In genomic region chr15:39691229-39691628, GRCh38 we compare ENCODE assay signal across 23 cellular contexts.
DNase-seq lines count a peak whose midpoint lies in the region; ATAC-seq and TF ChIP-seq lines count a peak whose summit lies in the region.
"Had no signal": no experiment of that assay in that cellular context is flagged by ENCODE, and none has a peak within 500 bp of the region (broad histone marks: within the 10 kb centered on the region; RNA-seq: fewer than 3 reads in every experiment).

No MANE protein-coding gene starts in this region.

- H3K4me2 ChIP-seq in mesendoderm (ENCODE audit: low read length): no peak overlapping the region

- no peak overlapping the region for H2BK120ac ChIP-seq in mesendoderm (ENCODE audit: low read depth, low read length)

- H3K18ac ChIP-seq in mesendoderm (ENCODE audit: low read length): no peak overlapping the region

- no peak overlapping the region for H3K4ac ChIP-seq in mesendoderm (ENCODE audit: low read depth, low read length)

- no peak overlapping the region for H2BK15ac ChIP-seq in mesendoderm (replicated peaks; ENCODE audit: low read depth)

- no peak for TF ChIP-seq CTCF in brain (conservative IDR thresholded peaks at IDR 0.05)

- H3K4me3 Mint-ChIP-seq in brain: peak overlapping the region in 3 of 5 experiments; percentile 4 to 45 (median 32)
- H3K4me3 Mint-ChIP-seq: activated T-cell treated with anti-CD3 and anti-CD28 coated beads, Interleukin-2, amount 50 U/mL, for 72 hours; CD14-positive monocyte; stimulated activated naive CD8-positive, alpha-beta T cell treated with anti-CD3 and anti-CD28 coated beads, Interleukin-15, Interleukin-2, amounts not matched to agents 100 ng/mL and 50 ng/mL, for 24 hours; WTC11 had no signal

- no peaks in the 10 kb centered on the region for H3K27me3 ChIP-seq in mesendoderm (ENCODE audit: insufficient read depth, low read length, poor library complexity)
- H3K27me3 ChIP-seq: Peyer's patch, thyroid gland had no signal

- ATAC-seq in HG02852 (IDR thresholded peaks at IDR 0.05; ENCODE audit: unreplicated experiment): no peak
- ATAC-seq: activated T-cell treated with anti-CD3 and anti-CD28 coated beads, Interleukin-2, amount 50 U/mL, for 72 hours; WTC11 had no signal

- no peaks in the 10 kb centered on the region for H3K9me3 Mint-ChIP-seq in brain
- H3K9me3 Mint-ChIP-seq: activated T-cell treated with anti-CD3 and anti-CD28 coated beads, Interleukin-2, amount 50 U/mL, for 72 hours; CD14-positive monocyte; stimulated activated naive CD8-positive, alpha-beta T cell treated with anti-CD3 and anti-CD28 coated beads, Interleukin-15, Interleukin-2, amounts not matched to agents 100 ng/mL and 50 ng/mL, for 24 hours; WTC11 had no signal

- no peaks in the 10 kb centered on the region for H3K36me3 Mint-ChIP-seq in brain
- H3K36me3 Mint-ChIP-seq: CD14-positive monocyte, WTC11 had no signal

- H3K4me1 Mint-ChIP-seq in brain: peaks cover 51% of the 10 kb centered on the region
- H3K4me1 Mint-ChIP-seq: CD14-positive monocyte had no signal

- H4K8ac ChIP-seq in mesendoderm (ENCODE audit: low read depth, low read length): no peak overlapping the region

- DNase-seq in EH (ENCODE audit: low read depth) (peak; percentile 28), mesendoderm (no peak), pons (ENCODE audit: low spot score) (peak; percentile 22), NCI-H1105 (lab: John Stamatoyannopoulos, UW) (no peak), SW 1271 (lab: John Stamatoyannopoulos, UW) (no peak)
- DNase-seq: ACHN; activated CD4-positive, alpha-beta T cell treated with anti-CD3 and anti-CD28 coated beads, Interleukin-2, amount 50 U/mL, for 1 hour; activated naive CD4-positive, alpha-beta T cell treated with Interleukin-2 at 50 U/mL for 16 hours; activated T-cell treated with anti-CD3 and anti-CD28 coated beads, Interleukin-2, amount 50 U/mL, for 72 hours; EL; NCI-H2029; NCI-H526; Peyer's patch; SIG-M5; T1000; thyroid gland had no signal

- H3K9ac ChIP-seq in mesendoderm (ENCODE audit: low read length): no peak overlapping the region

- H3K27ac ChIP-seq in mesendoderm (ENCODE audit: low read depth, low read length): peak overlapping the region; percentile 24
- H3K27ac ChIP-seq: Peyer's patch, skin epidermis, thyroid gland had no signal

- peaks cover 8% of the 10 kb centered on the region for H3K4me1 ChIP-seq in mesendoderm (ENCODE audit: control insufficient read depth, low read depth, low read length)

- H2AK5ac ChIP-seq in mesendoderm (ENCODE audit: low read length): no peak overlapping the region

- H3K36me3 ChIP-seq in mesendoderm (ENCODE audit: control insufficient read depth, insufficient read depth, low read length): no peaks in the 10 kb centered on the region
- H3K36me3 ChIP-seq: Peyer's patch, thyroid gland had no signal

- H2BK5ac ChIP-seq in mesendoderm (ENCODE audit: low read length): no peak overlapping the region

- no peaks in the 10 kb centered on the region for H3K79me1 ChIP-seq in mesendoderm (ENCODE audit: low read length)

- H3K56ac ChIP-seq in mesendoderm (ENCODE audit: low read length): no peak overlapping the region

- H3K79me2 ChIP-seq in mesendoderm (ENCODE audit: control insufficient read depth, insufficient read depth, low read length): no peaks in the 10 kb centered on the region

- H3K27me3 Mint-ChIP-seq in brain: peaks cover 2% of the 10 kb centered on the region

- no peak overlapping the region for H3K23ac ChIP-seq in mesendoderm (ENCODE audit: low read length)

- no peak overlapping the region for H4K5ac ChIP-seq in mesendoderm (ENCODE audit: low read length)

- no peak overlapping the region for H3K4me3 ChIP-seq in mesendoderm (ENCODE audit: low read length)
- H3K4me3 ChIP-seq: lung, Peyer's patch, skin epidermis, thyroid gland had no signal

- WGBS in mesendoderm (ENCODE audit: extremely low coverage, insufficient coverage, low lambda C conversion rate): no CpG with 5 or more reads among the region's 4 CpGs

- peak overlapping the region; percentile 70 to 89 (median 88) for H3K27ac Mint-ChIP-seq in brain
- H3K27ac Mint-ChIP-seq: activated T-cell treated with anti-CD3 and anti-CD28 coated beads, Interleukin-2, amount 50 U/mL, for 72 hours; CD14-positive monocyte; stimulated activated naive CD8-positive, alpha-beta T cell treated with anti-CD3 and anti-CD28 coated beads, Interleukin-15, Interleukin-2, amounts not matched to agents 100 ng/mL and 50 ng/mL, for 24 hours; WTC11 had no signal

Comparison
In these comparisons a context has a peak if more than half of its experiments do, and no peak if none do; other contexts are left out.
1. DNase-seq: peak in EH (single experiment) and pons (single experiment); none in mesendoderm (single experiment), NCI-H1105 (single experiment) and SW 1271 (0 of 2).